In the genomic region with DNA sequence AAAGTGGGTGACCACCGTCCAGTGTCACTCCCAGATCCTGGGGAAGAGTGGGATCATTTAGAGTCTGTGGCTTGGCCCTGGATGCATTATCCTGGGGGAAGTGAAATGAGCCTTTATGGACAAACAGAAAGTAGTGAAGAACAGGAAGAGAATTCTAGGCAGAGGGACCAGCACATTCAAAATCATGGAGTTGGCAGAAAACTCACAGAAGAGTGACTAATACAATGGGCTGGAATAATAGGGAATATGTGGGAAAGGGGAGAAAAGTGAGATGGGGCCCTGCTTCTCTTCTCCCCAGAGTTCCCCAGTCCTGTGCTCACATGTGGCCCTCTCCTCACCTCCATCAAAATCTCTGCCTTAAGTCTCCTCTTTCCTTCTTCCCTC, we compare ENCODE assay signal across 20 cellular contexts.
DNase-seq lines count a peak whose midpoint lies in the region; ATAC-seq and TF ChIP-seq lines count a peak whose summit lies in the region.
"Had no signal": no experiment of that assay in that cellular context is flagged by ENCODE, and none has a peak within 500 bp of the region (broad histone marks: within the 10 kb centered on the region; RNA-seq: fewer than 3 reads in every experiment).

No MANE protein-coding gene starts in this region.

- H3K27ac Mint-ChIP-seq in chondrocyte (ENCODE audit: unreplicated experiment): peak overlapping the region; percentile 67
- H3K27ac Mint-ChIP-seq in activated T-helper 2 cell treated with anti-CD3 and anti-CD28 coated beads, Interferon-gamma antibody, Interleukin-2, Interleukin-4, amounts not matched to agents 10 μg/mL and 5 μg/mL and 100 μg/mL, durations not matched to agents 14 hours and 24 hours and 36 hours: no peak overlapping the region
- H3K27ac Mint-ChIP-seq: memory B cell had no signal

- DNase-seq in left ventricle myocardium inferior (no peak), Right ventricle myocardium inferior (ENCODE audit: missing footprints) (no peak), chondrocyte (ENCODE audit: low spot score) (no peak), cerebellar cortex (ENCODE audit: low spot score) (no peak), SHP77 treated with DMSO at 0.1 percent for 48 hours (lab: John Stamatoyannopoulos, UW) (no peak)
- DNase-seq in activated T-helper 2 cell treated with anti-CD3 and anti-CD28 coated beads, Interferon-gamma antibody, Interleukin-2, Interleukin-4, amounts not matched to agents 10 μg/mL and 5 μg/mL and 100 μg/mL, durations not matched to agents 14 hours and 24 hours and 36 hours (ENCODE audit: low spot score): no peak
- DNase-seq: activated CD4-positive, CD25-positive, alpha-beta regulatory T cell; activated effector memory CD4-positive, alpha-beta T cell treated with anti-CD3 and anti-CD28 coated beads, Interleukin-2, amount 50 U/mL, for 16 hours; anterior cingulate cortex; effector CD8-positive, alpha-beta T cell; H7; NCI-H2029 treated with DMSO at 0.1 percent for 48 hours; NCI-H524 treated with DMSO at 0.1 percent for 48 hours; stimulated activated CD4-positive, alpha-beta T cell treated with anti-CD3 and anti-CD28 coated beads, Interleukin-2, amount 100 ng/mL, for 24 hours; T-helper 1 cell; transverse colon had no signal

- H3K4me1 ChIP-seq in left ventricle myocardium inferior: peaks cover 54% of the 10 kb centered on the region
- peaks cover 0 to 26% of the 10 kb centered on the region in 2 donors for H3K4me1 ChIP-seq in muscle layer of duodenum (ENCODE audit: control insufficient read depth in 1 of 2, insufficient read depth in 2 of 2, low read length in 2 of 2)

- ATAC-seq in Right ventricle myocardium inferior (no peak), HG03280 (IDR thresholded peaks at IDR 0.05; ENCODE audit: unreplicated experiment) (no peak)

- H3K4me3 Mint-ChIP-seq in chondrocyte (ENCODE audit: unreplicated experiment): no peak overlapping the region
- no peak overlapping the region for H3K4me3 Mint-ChIP-seq in activated T-helper 2 cell treated with anti-CD3 and anti-CD28 coated beads, Interferon-gamma antibody, Interleukin-2, Interleukin-4, amounts not matched to agents 10 μg/mL and 5 μg/mL and 100 μg/mL, durations not matched to agents 14 hours and 24 hours and 36 hours (ENCODE audit: low read depth)
- H3K4me3 Mint-ChIP-seq: memory B cell had no signal

- H3K4me1 Mint-ChIP-seq in chondrocyte (ENCODE audit: low read depth): peaks cover 56% of the 10 kb centered on the region
- peaks cover 25% of the 10 kb centered on the region for H3K4me1 Mint-ChIP-seq in activated T-helper 2 cell treated with anti-CD3 and anti-CD28 coated beads, Interferon-gamma antibody, Interleukin-2, Interleukin-4, amounts not matched to agents 10 μg/mL and 5 μg/mL and 100 μg/mL, durations not matched to agents 14 hours and 24 hours and 36 hours (ENCODE audit: low read depth)

- H3K9me3 ChIP-seq in left ventricle myocardium inferior (replicated peaks) (no peaks in the 10 kb centered on the region), muscle layer of duodenum (ENCODE audit: control insufficient read depth in 1 of 2, low read length in 2 of 2) (no peaks in the 10 kb centered on the region)
- H3K9me3 ChIP-seq: gastrocnemius medialis, transverse colon had no signal

- no peaks in the 10 kb centered on the region for H3K9me3 Mint-ChIP-seq in chondrocyte (ENCODE audit: low read depth)
- H3K9me3 Mint-ChIP-seq in activated T-helper 2 cell treated with anti-CD3 and anti-CD28 coated beads, Interferon-gamma antibody, Interleukin-2, Interleukin-4, amounts not matched to agents 10 μg/mL and 5 μg/mL and 100 μg/mL, durations not matched to agents 14 hours and 24 hours and 36 hours: no peaks in the 10 kb centered on the region
- H3K9me3 Mint-ChIP-seq: memory B cell had no signal

- peaks cover 3% of the 10 kb centered on the region for H3K36me3 Mint-ChIP-seq in chondrocyte (ENCODE audit: low read depth)
- no peaks in the 10 kb centered on the region for H3K36me3 Mint-ChIP-seq in activated T-helper 2 cell treated with anti-CD3 and anti-CD28 coated beads, Interferon-gamma antibody, Interleukin-2, Interleukin-4, amounts not matched to agents 10 μg/mL and 5 μg/mL and 100 μg/mL, durations not matched to agents 14 hours and 24 hours and 36 hours (ENCODE audit: low read depth)
- H3K36me3 Mint-ChIP-seq: memory B cell had no signal

- peak overlapping the region; percentile 32 for H3K27ac ChIP-seq in left ventricle myocardium inferior (replicated peaks)
- H3K27ac ChIP-seq in muscle layer of duodenum (ENCODE audit: low read length): peak overlapping the region; percentile 30
- H3K27ac ChIP-seq: transverse colon had no signal

- H3K27me3 ChIP-seq in left ventricle myocardium inferior (ENCODE audit: low read depth) (no peaks in the 10 kb centered on the region), muscle layer of duodenum (ENCODE audit: low read depth, low read length) (no peaks in the 10 kb centered on the region)
- H3K27me3 ChIP-seq: gastrocnemius medialis, transverse colon had no signal

- intact Hi-C loops in left ventricle myocardium inferior (cut with micrococcal nuclease) (loop anchor here (5.0 to 10.0 kb wide), 2 partner anchors 156 to 358 kb away; no protein-coding TSS in a partner anchor), Right ventricle myocardium inferior (cut with DNase I) (loop anchor here (5.0 kb wide), 1 partner anchor 343 kb away; a partner anchor contains a TSS)
- intact Hi-C loops in activated T-helper 2 cell treated with anti-CD3 and anti-CD28 coated beads, Interferon-gamma antibody, Interleukin-2, Interleukin-4, amounts not matched to agents 10 μg/mL and 5 μg/mL and 100 μg/mL, durations not matched to agents 14 hours and 24 hours and 36 hours (cut with micrococcal nuclease): loop anchor here (5.0 kb wide), 3 partner anchors 218 to 458 kb away; no protein-coding TSS in a partner anchor

- H3K4me3 ChIP-seq in left ventricle myocardium inferior (no peak overlapping the region), muscle layer of duodenum (ENCODE audit: low read depth in 1 of 2, low read length in 2 of 2) (no peak overlapping the region)
- H3K4me3 ChIP-seq: gastrocnemius medialis, transverse colon had no signal

- H3K36me3 ChIP-seq in left ventricle myocardium inferior: peaks cover 5% of the 10 kb centered on the region
- H3K36me3 ChIP-seq in muscle layer of duodenum (ENCODE audit: control insufficient read depth in 1 of 2, insufficient read depth in 2 of 2, low read length in 2 of 2): no peaks in the 10 kb centered on the region
- H3K36me3 ChIP-seq: gastrocnemius medialis, transverse colon had no signal

- TF ChIP-seq CTCF in left ventricle myocardium inferior (IDR thresholded peaks at IDR 0.05; ENCODE audit: borderline replicate concordance) (no peak), chondrocyte (IDR thresholded peaks at IDR 0.05) (no peak)

- no peaks in the 10 kb centered on the region for H3K27me3 Mint-ChIP-seq in chondrocyte (ENCODE audit: low read depth)
- H3K27me3 Mint-ChIP-seq in activated T-helper 2 cell treated with anti-CD3 and anti-CD28 coated beads, Interferon-gamma antibody, Interleukin-2, Interleukin-4, amounts not matched to agents 10 μg/mL and 5 μg/mL and 100 μg/mL, durations not matched to agents 14 hours and 24 hours and 36 hours (ENCODE audit: low read depth): no peaks in the 10 kb centered on the region
- H3K27me3 Mint-ChIP-seq: memory B cell had no signal
